ENCODE assay signal across 14 cellular contexts in genomic region chr5:158848634-158849033, GRCh38.
DNase-seq lines count a peak whose midpoint lies in the region; ATAC-seq and FAIRE-seq lines count a peak whose summit lies in the region.
"Had no signal": no experiment of that assay in that cellular context is flagged by ENCODE, and none has a peak within 500 bp of the region (broad histone marks: within the 10 kb centered on the region; RNA-seq: fewer than 3 reads in every experiment).

No MANE protein-coding gene starts in this region.

- H3K4me3 Mint-ChIP-seq in stimulated activated effector memory CD8-positive, alpha-beta T cell treated with anti-CD3 and anti-CD28 coated beads, Interleukin-12 subunit alpha, Interleukin-12 subunit beta, amount 100 ng/mL, for 72 hours: no peak overlapping the region
- H3K4me3 Mint-ChIP-seq: activated CD4-positive, alpha-beta memory T cell treated with anti-CD3 and anti-CD28 coated beads for 36 hours; dendritic cell treated with granulocyte-macrophage colony-stimulating factor and Interleukin-4, amounts not matched to agents 40 ng/mL and 50 ng/mL, for 4 days; natural killer cell treated with Interleukin-12 subunit alpha and Interleukin-12 subunit beta and Interleukin-15 and Interleukin-18, amount 100 ng/mL, for 72 hours had no signal

- no peak for FAIRE-seq in urothelium cell line (lab: Jason Lieb, UNC)
- FAIRE-seq: D721Med had no signal

- no peak overlapping the region for H3K27ac Mint-ChIP-seq in stimulated activated effector memory CD8-positive, alpha-beta T cell treated with anti-CD3 and anti-CD28 coated beads, Interleukin-12 subunit alpha, Interleukin-12 subunit beta, amount 100 ng/mL, for 72 hours
- H3K27ac Mint-ChIP-seq: activated CD4-positive, alpha-beta memory T cell treated with anti-CD3 and anti-CD28 coated beads for 36 hours; activated naive CD4-positive, alpha-beta T cell treated with anti-CD3 and anti-CD28 coated beads, Interleukin-2, amount 50 U/mL, for 72 hours; dendritic cell treated with granulocyte-macrophage colony-stimulating factor and Interleukin-4, amounts not matched to agents 40 ng/mL and 50 ng/mL, for 4 days; natural killer cell treated with Interleukin-12 subunit alpha and Interleukin-12 subunit beta and Interleukin-15 and Interleukin-18, amount 100 ng/mL, for 72 hours had no signal

- ATAC-seq in GM18868 (IDR thresholded peaks at IDR 0.05; ENCODE audit: unreplicated experiment) (peak; percentile 62), GM21515 (IDR thresholded peaks at IDR 0.05; ENCODE audit: unreplicated experiment) (peak; percentile 66), HG03103 (IDR thresholded peaks at IDR 0.05; ENCODE audit: low read depth, unreplicated experiment) (peak; percentile 62)
- peak; percentile 74 for ATAC-seq in stimulated activated effector memory CD8-positive, alpha-beta T cell treated with anti-CD3 and anti-CD28 coated beads, Interleukin-12 subunit alpha, Interleukin-12 subunit beta, amount 100 ng/mL, for 72 hours
- ATAC-seq: foreskin keratinocyte had no signal

- no peaks in the 10 kb centered on the region for H3K36me3 Mint-ChIP-seq in stimulated activated effector memory CD8-positive, alpha-beta T cell treated with anti-CD3 and anti-CD28 coated beads, Interleukin-12 subunit alpha, Interleukin-12 subunit beta, amount 100 ng/mL, for 72 hours
- H3K36me3 Mint-ChIP-seq: activated CD4-positive, alpha-beta memory T cell treated with anti-CD3 and anti-CD28 coated beads for 36 hours; activated naive CD4-positive, alpha-beta T cell treated with anti-CD3 and anti-CD28 coated beads, Interleukin-2, amount 50 U/mL, for 72 hours; natural killer cell treated with Interleukin-12 subunit alpha and Interleukin-12 subunit beta and Interleukin-15 and Interleukin-18, amount 100 ng/mL, for 72 hours had no signal

- DNase-seq in stimulated activated effector memory CD8-positive, alpha-beta T cell treated with anti-CD3 and anti-CD28 coated beads, Interleukin-12 subunit alpha, Interleukin-12 subunit beta, amount 100 ng/mL, for 72 hours (ENCODE audit: low spot score in 2 of 2): no peak
- DNase-seq in urothelium cell line (ENCODE audit: low spot score) (no peak), hepatic stellate cell (ENCODE audit: low spot score) (no peak), MV-4-11 (lab: John Stamatoyannopoulos, UW) (no peak)
- DNase-seq: activated CD4-positive, alpha-beta memory T cell treated with anti-CD3 and anti-CD28 coated beads for 36 hours; foreskin keratinocyte; sigmoid colon had no signal

- no peaks in the 10 kb centered on the region for H3K4me1 Mint-ChIP-seq in stimulated activated effector memory CD8-positive, alpha-beta T cell treated with anti-CD3 and anti-CD28 coated beads, Interleukin-12 subunit alpha, Interleukin-12 subunit beta, amount 100 ng/mL, for 72 hours

- H3K9me3 Mint-ChIP-seq in stimulated activated effector memory CD8-positive, alpha-beta T cell treated with anti-CD3 and anti-CD28 coated beads, Interleukin-12 subunit alpha, Interleukin-12 subunit beta, amount 100 ng/mL, for 72 hours: no peaks in the 10 kb centered on the region
- H3K9me3 Mint-ChIP-seq: activated CD4-positive, alpha-beta memory T cell treated with anti-CD3 and anti-CD28 coated beads for 36 hours; activated naive CD4-positive, alpha-beta T cell treated with anti-CD3 and anti-CD28 coated beads, Interleukin-2, amount 50 U/mL, for 72 hours; dendritic cell treated with granulocyte-macrophage colony-stimulating factor and Interleukin-4, amounts not matched to agents 40 ng/mL and 50 ng/mL, for 4 days; natural killer cell treated with Interleukin-12 subunit alpha and Interleukin-12 subunit beta and Interleukin-15 and Interleukin-18, amount 100 ng/mL, for 72 hours had no signal
